Comparison of ENCODE assay signal across 8 cellular contexts in the genomic region with DNA sequence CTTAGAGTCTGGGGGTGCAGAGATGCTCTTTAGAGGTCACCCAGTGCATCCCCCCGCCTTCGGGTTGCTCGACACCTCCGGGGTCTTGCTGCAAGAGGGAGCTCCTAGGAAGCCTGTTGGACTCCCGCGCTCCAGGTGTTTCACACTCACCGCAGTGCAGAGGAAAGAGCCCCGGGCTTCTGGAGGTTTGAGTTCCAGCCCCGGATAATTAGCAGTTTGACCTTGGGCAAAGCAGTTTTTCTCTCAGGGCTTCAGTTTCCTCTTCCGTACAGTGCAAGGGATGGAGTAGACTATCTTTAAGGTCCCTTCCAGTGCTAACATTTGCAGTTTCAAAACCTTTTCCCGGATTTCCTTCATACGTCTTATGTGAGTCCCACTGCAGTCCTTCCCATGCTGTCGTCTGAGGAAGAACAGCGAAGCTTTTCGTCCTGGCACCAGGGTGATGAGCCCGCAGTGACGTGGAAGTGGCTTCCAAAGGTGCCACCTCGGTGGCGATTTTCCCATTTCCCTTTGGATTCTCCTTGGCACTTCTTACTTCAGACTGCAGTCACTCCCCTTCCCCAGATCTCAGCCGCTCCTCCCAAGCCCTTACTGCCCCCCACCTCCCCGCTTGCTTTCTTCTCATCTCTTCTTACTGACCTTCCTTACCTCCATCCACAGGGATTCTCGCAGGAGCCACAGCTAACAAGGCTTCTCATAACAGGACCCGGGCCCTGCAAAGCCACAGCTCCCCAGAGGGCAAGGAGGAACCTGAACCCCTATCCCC. TPM values are rescaled to one million over a fixed set of nuclear protein-coding genes. Genes with fewer than 3 reads are reported as not detected.
A peak's percentile ranks its signal among the peaks of the same experiment; 100 is the strongest.
DNase-seq lines count a peak whose midpoint lies in the region; ATAC-seq, FAIRE-seq and TF ChIP-seq lines count a peak whose summit lies in the region.

No MANE protein-coding gene starts in this region.

- DNase-seq in DMS 273 (lab: John Stamatoyannopoulos, UW; ENCODE audit: unreplicated experiment) (peak; percentile 49), DMS 273 treated with DMSO at 0.1 percent for 48 hours (lab: John Stamatoyannopoulos, UW) (no peak), PC-3 (peak; percentile 37), epithelial cell of prostate (ENCODE audit: low read depth, low spot score) (no peak), D721Med (ENCODE audit: insufficient read length, low spot score) (no peak)
- DNase-seq in stimulated activated CD4-positive, alpha-beta T cell treated with anti-CD3 and anti-CD28 coated beads, Interleukin-1b, Interleukin-23, amount 100 ng/mL, for 48 hours, result no peak

- FAIRE-seq in D721Med (lab: Jason Lieb, UNC), result no peak

- no peaks in the 10 kb centered on the region for H3F3A ChIP-seq in PC-3 (ENCODE audit: low read length, unreplicated experiment)

- no peak for TF ChIP-seq CTCF in PC-3 (conservative IDR thresholded peaks at IDR 0.05; ENCODE audit: low read depth, low read length)
- TF ChIP-seq CTCF in neutrophil (IDR thresholded peaks at IDR 0.05), result no peak
- TF ChIP-seq CTCF in D721Med (IDR thresholded peaks at IDR 0.05; ENCODE audit: insufficient read depth, missing control alignments), result no peak

- peaks cover 19% of the 10 kb centered on the region for H3K4me1 ChIP-seq in PC-3 (ENCODE audit: insufficient read depth, low read length)
- peaks cover 43 to 46% of the 10 kb centered on the region in 2 experiments for H3K4me1 ChIP-seq in neutrophil (ENCODE audit: control insufficient read depth in 1 of 2, insufficient read depth in 1 of 2, low read depth in 1 of 2, low read length in 1 of 2)

- H4K20me1 ChIP-seq in PC-3 (ENCODE audit: low read length), result no peaks in the 10 kb centered on the region

- H3K27ac ChIP-seq in PC-3 (ENCODE audit: low read length) (0 out of 2 replicates have a peak overlapping the region, but pooled peaks have one; percentile 2), epithelial cell of prostate (peak overlapping the region; percentile 99), neutrophil (peak overlapping the region; percentile 79)

- intact Hi-C loops in PC-3 (cut with micrococcal nuclease), result loop anchor here (2.0 kb wide), 1 partner anchor 84 kb away; no protein-coding TSS in a partner anchor

- peak overlapping the region; percentile 87 for H3K4me3 ChIP-seq in PC-3 (ENCODE audit: low read length)
- H3K4me3 ChIP-seq in neutrophil (ENCODE audit: low read depth in 1 of 2, low read length in 1 of 2), result peak overlapping the region; percentile 79 to 84

- TSS peak; percentile 26 for BruUV-seq in PC-3 (replicated peaks; lab: Mats Ljungman, UMichigan)

- no peaks in the 10 kb centered on the region for H3K9me3 ChIP-seq in PC-3 (ENCODE audit: low read length)
- no peaks in the 10 kb centered on the region for H3K9me3 ChIP-seq in neutrophil

- H3K36me3 ChIP-seq in PC-3 (ENCODE audit: low read depth, low read length) (peaks cover 30% of the 10 kb centered on the region), neutrophil (peaks cover 32% of the 10 kb centered on the region)

- H3K9ac ChIP-seq in PC-3 (ENCODE audit: low read length), result peak overlapping the region; percentile 79

- H2AFZ ChIP-seq in PC-3 (ENCODE audit: low read length), result peak overlapping the region; percentile 79

- POLR2A ChIA-PET in PC-3 (lab: Charles Lee; ENCODE audit: unreplicated experiment), result interaction anchor here (0.9 to 1.3 kb wide), 3 partner anchors 16 to 219 kb away, joined by 3 to 8 read pairs (median 4); no protein-coding TSS in a partner anchor

- H3K9me2 ChIP-seq in PC-3 (replicated peaks; ENCODE audit: low read length), result no peaks in the 10 kb centered on the region

- CTCF ChIA-PET in PC-3 (lab: Charles Lee), result interaction anchor here (0.6 to 1.4 kb wide), 3 partner anchors 16 to 126 kb away, joined by 3 to 8 read pairs (median 5); no protein-coding TSS in a partner anchor

- H3K4me2 ChIP-seq in PC-3 (ENCODE audit: low read length), result peak overlapping the region; percentile 97

- H3K27me3 ChIP-seq in PC-3 (ENCODE audit: low read length) (no peaks in the 10 kb centered on the region), neutrophil (no peaks in the 10 kb centered on the region)

- peak; percentile 6 for ATAC-seq in PC-3
- no peak for ATAC-seq in HG03432 (IDR thresholded peaks at IDR 0.05; ENCODE audit: unreplicated experiment)

- H3K79me2 ChIP-seq in PC-3 (ENCODE audit: low read length), result peaks cover 39% of the 10 kb centered on the region

RNA-seq across cellular contexts. Expression of a gene that starts 0.6 kb away (rescaled TPM):
- 95.5 and 97.7 TPM in 2 replicates for total RNA-seq in PC-3 (2014; rRNA removed)

RNA-seq across cellular contexts. Expression of a gene that starts 1.0 kb away (rescaled TPM):
- 272 and 312 TPM in 2 replicates for total RNA-seq in PC-3 (2014; rRNA removed)

RNA-seq across cellular contexts. Expression of a gene that starts 10.1 kb away (rescaled TPM):
- total RNA-seq in PC-3 (2014; rRNA removed), result 0.18 TPM in 1 of 2 replicates, not detected in the other

RNA-seq across cellular contexts. Expression of a gene that starts 21.4 kb away (rescaled TPM):
- 42.8 and 45.0 TPM in 2 replicates for total RNA-seq in PC-3 (2014; rRNA removed)

RNA-seq across cellular contexts. Expression of a gene that starts 53.9 kb away (rescaled TPM):
- total RNA-seq in PC-3 (2014; rRNA removed), result 210 and 213 TPM in 2 replicates

Comparison
In these comparisons a context has a peak if more than half of its experiments do, and no peak if none do; other contexts are left out.
1. DNase-seq: peak in DMS 273 (single experiment) and PC-3 (single experiment); none in DMS 273 treated with DMSO at 0.1 percent for 48 hours (single experiment), epithelial cell of prostate (single experiment), stimulated activated CD4-positive, alpha-beta T cell treated with anti-CD3 and anti-CD28 coated beads, Interleukin-1b, Interleukin-23, amount 100 ng/mL, for 48 hours (single experiment) and D721Med (single experiment).
2. H3K27ac ChIP-seq: peak in every context shown above with its lines; median percentile 99 in epithelial cell of prostate; 79 in neutrophil; 2 in PC-3.